In genomic region chr7:6730343-6730633, GRCh38 we compare ENCODE assay signal across 8 cellular contexts. TPM values are rescaled to one million over a fixed set of nuclear protein-coding genes. Genes with fewer than 3 reads are reported as not detected.
DNase-seq lines count a peak whose midpoint lies in the region; ATAC-seq lines count a peak whose summit lies in the region.

No MANE protein-coding gene starts in this region.

- H3K9me3 Mint-ChIP-seq in T-cell: no peaks in the 10 kb centered on the region

- POLR2A ChIA-PET in T-cell (lab: Charles Lee): interaction anchor here in 1 of 2 donors (0.9 kb wide), 1 partner anchor 26 kb away, joined by 6 read pairs; no protein-coding TSS in a partner anchor

- H3K27ac Mint-ChIP-seq in T-cell: peak overlapping the region; percentile 85 to 86

- H3K4me3 Mint-ChIP-seq in T-cell: peak overlapping the region; percentile 86 to 92 (median 88)

- DNase-seq in NCI-H2227 (lab: John Stamatoyannopoulos, UW; ENCODE audit: unreplicated experiment) (peak; percentile 32), NCI-H2227 treated with DMSO at 0.1 percent for 48 hours (lab: John Stamatoyannopoulos, UW) (no peak), T-cell (peak in 1 of 34 experiments; percentile 22), germinal center (ENCODE audit: low spot score) (peak; percentile 17), GF-D8 (lab: John Stamatoyannopoulos, UW) (no peak), C1 segment of cervical spinal cord (lab: John Stamatoyannopoulos, UW) (no peak)

- H3K36me3 ChIP-seq in rectal smooth muscle tissue (ENCODE audit: control insufficient read depth, insufficient read depth, low read length): no peaks in the 10 kb centered on the region

- H3K9ac ChIP-seq in rectal smooth muscle tissue (ENCODE audit: low read length): peak overlapping the region; percentile 66

- CTCF ChIA-PET in T-cell (lab: Charles Lee): no interaction called here

- no peaks in the 10 kb centered on the region for H3K27me3 ChIP-seq in rectal smooth muscle tissue (ENCODE audit: control insufficient read depth, insufficient read depth, low read length)

- ATAC-seq in T-cell (replicated peaks in 1 of 4) (no peak), GM21619 (IDR thresholded peaks at IDR 0.05; ENCODE audit: unreplicated experiment) (no peak)

- H3K27me3 Mint-ChIP-seq in T-cell: no peaks in the 10 kb centered on the region

- H3K36me3 Mint-ChIP-seq in T-cell: peaks cover 23% of the 10 kb centered on the region

- H3K4me3 ChIP-seq in rectal smooth muscle tissue (ENCODE audit: low read length): peak overlapping the region; percentile 71

- H3K27ac ChIP-seq in rectal smooth muscle tissue (ENCODE audit: low read depth, low read length): peak overlapping the region; percentile 83

- H3K4me1 ChIP-seq in rectal smooth muscle tissue (ENCODE audit: control insufficient read depth, insufficient read depth, low read length): no peaks in the 10 kb centered on the region

- H3K4me1 Mint-ChIP-seq in T-cell: peaks cover 29 to 40% (median 37%) of the 10 kb centered on the region in 3 donors

RNA-seq across cellular contexts. Expression of gene ZNF12, which starts 23.5 kb away (rescaled TPM):
- 10 to 100 TPM; 25.1 to 49.7 (median 41.6) TPM for total RNA-seq in T-cell

RNA-seq across cellular contexts. Expression of gene RSPH10B2, which starts 23.6 kb away (rescaled TPM):
- total RNA-seq in T-cell: 1 to 10 TPM in 1 of 5 donors, under 1 TPM in 2, not detected in 2; 0.09 to 1.0 (median 0.44) TPM

Comparison
In these comparisons a context has a peak if more than half of its experiments do, and no peak if none do; other contexts are left out.
1. DNase-seq: peak in NCI-H2227 (single experiment) and germinal center (single experiment); none in NCI-H2227 treated with DMSO at 0.1 percent for 48 hours (single experiment), GF-D8 (single experiment) and C1 segment of cervical spinal cord (0 of 14).